In genomic region chr7:38215734-38216670, GRCh38 we compare ENCODE assay signal across 9 cellular contexts. TPM values are rescaled to one million over a fixed set of nuclear protein-coding genes. Genes with fewer than 3 reads are reported as not detected.
DNase-seq lines count a peak whose midpoint lies in the region; ATAC-seq lines count a peak whose summit lies in the region.
"Had no signal": no experiment of that assay in that cellular context is flagged by ENCODE, and none has a peak within 500 bp of the region (broad histone marks: within the 10 kb centered on the region; RNA-seq: fewer than 3 reads in every experiment).

No MANE protein-coding gene starts in this region.

- peaks cover 8 to 19% (median 15%) of the 10 kb centered on the region in 4 donors for H3K4me1 Mint-ChIP-seq in CD4-positive, CD25-positive, alpha-beta regulatory T cell
- peaks cover 7% of the 10 kb centered on the region for H3K4me1 Mint-ChIP-seq in memory B cell

- H3K27me3 ChIP-seq in CD4-positive, CD25-positive, alpha-beta regulatory T cell (ENCODE audit: control insufficient read depth, insufficient read depth, low read length) = no peaks in the 10 kb centered on the region

- peak overlapping the region in 2 of 3 donors; percentile 11 to 77 for H3K27ac Mint-ChIP-seq in CD4-positive, CD25-positive, alpha-beta regulatory T cell
- H3K27ac Mint-ChIP-seq in memory B cell = peak overlapping the region; percentile 36

- H3K4me3 Mint-ChIP-seq in CD4-positive, CD25-positive, alpha-beta regulatory T cell = no peak overlapping the region
- H3K4me3 Mint-ChIP-seq in memory B cell = peak overlapping the region; percentile 28
- H3K4me3 Mint-ChIP-seq: activated naive CD8-positive, alpha-beta T cell had no signal

- no peaks in the 10 kb centered on the region for H3K9me3 ChIP-seq in CD4-positive, CD25-positive, alpha-beta regulatory T cell (ENCODE audit: control insufficient read depth in 2 of 2, low read length in 2 of 2)

- no peaks in the 10 kb centered on the region for H3K9me3 Mint-ChIP-seq in CD4-positive, CD25-positive, alpha-beta regulatory T cell
- no peaks in the 10 kb centered on the region for H3K9me3 Mint-ChIP-seq in memory B cell

- ATAC-seq in CD4-positive, CD25-positive, alpha-beta regulatory T cell (ENCODE audit: low read depth in 2 of 2) = peak; percentile 88 to 89
- ATAC-seq in GM19395 (IDR thresholded peaks at IDR 0.05; ENCODE audit: unreplicated experiment) (peak; percentile 97), HG03457 (IDR thresholded peaks at IDR 0.05; ENCODE audit: unreplicated experiment) (peak; percentile 78), memory B cell (ENCODE audit: low read depth) (peak; percentile 94)

- H3K4me3 ChIP-seq in CD4-positive, CD25-positive, alpha-beta regulatory T cell (ENCODE audit: low read depth, low read length) = peak overlapping the region; percentile 28

- H3K4me1 ChIP-seq in CD4-positive, CD25-positive, alpha-beta regulatory T cell (ENCODE audit: control insufficient read depth, insufficient read depth, low read length, poor library complexity, severe bottlenecking) = peaks cover 6% of the 10 kb centered on the region

- H3K27ac ChIP-seq in CD4-positive, CD25-positive, alpha-beta regulatory T cell (ENCODE audit: insufficient read depth, low read length, poor library complexity, severe bottlenecking) = no peak overlapping the region

- peaks cover 24% of the 10 kb centered on the region for H3K36me3 ChIP-seq in CD4-positive, CD25-positive, alpha-beta regulatory T cell (ENCODE audit: control insufficient read depth, insufficient read depth, low read length)

- H3K36me3 Mint-ChIP-seq in CD4-positive, CD25-positive, alpha-beta regulatory T cell = peaks cover 28% of the 10 kb centered on the region
- H3K36me3 Mint-ChIP-seq in memory B cell = peaks cover 23% of the 10 kb centered on the region

- no peaks in the 10 kb centered on the region for H3K27me3 Mint-ChIP-seq in CD4-positive, CD25-positive, alpha-beta regulatory T cell
- no peaks in the 10 kb centered on the region for H3K27me3 Mint-ChIP-seq in memory B cell
- H3K27me3 Mint-ChIP-seq: activated naive CD8-positive, alpha-beta T cell had no signal

- peak; percentile 59 to 83 (median 74) for DNase-seq in CD4-positive, CD25-positive, alpha-beta regulatory T cell
- DNase-seq in NCI-H526 treated with DMSO at 0.1 percent for 48 hours (lab: John Stamatoyannopoulos, UW) = peak; percentile 45
- DNase-seq in activated CD4-positive, alpha-beta T cell treated with anti-CD3 and anti-CD28 coated beads, Interleukin-2, amount 50 U/mL, for 4 hours = peak; percentile 67 to 68
- peak; percentile 62 for DNase-seq in effector CD8-positive, alpha-beta T cell (lab: John Stamatoyannopoulos, UW)
- DNase-seq in memory B cell (ENCODE audit: low spot score in 2 of 2) = peak; percentile 62 to 63
- peak; percentile 37 to 55 for DNase-seq in stimulated activated CD8-positive, alpha-beta memory T cell treated with anti-CD3 and anti-CD28 coated beads, Interleukin-15, amount 100 ng/mL, for 4 hours (ENCODE audit: low read depth in 2 of 2)

RNA-seq across cellular contexts. Expression of gene STARD3NL, which starts 38.0 kb away (rescaled TPM):
- 13.1 TPM for total RNA-seq in CD4-positive, CD25-positive, alpha-beta regulatory T cell
- polyA plus RNA-seq in CD4-positive, CD25-positive, alpha-beta regulatory T cell = 10 to 100 TPM; 28.4 to 33.8 (median 31.4) TPM
